23 cellular contexts compared by ENCODE assay signal in the genomic region with DNA sequence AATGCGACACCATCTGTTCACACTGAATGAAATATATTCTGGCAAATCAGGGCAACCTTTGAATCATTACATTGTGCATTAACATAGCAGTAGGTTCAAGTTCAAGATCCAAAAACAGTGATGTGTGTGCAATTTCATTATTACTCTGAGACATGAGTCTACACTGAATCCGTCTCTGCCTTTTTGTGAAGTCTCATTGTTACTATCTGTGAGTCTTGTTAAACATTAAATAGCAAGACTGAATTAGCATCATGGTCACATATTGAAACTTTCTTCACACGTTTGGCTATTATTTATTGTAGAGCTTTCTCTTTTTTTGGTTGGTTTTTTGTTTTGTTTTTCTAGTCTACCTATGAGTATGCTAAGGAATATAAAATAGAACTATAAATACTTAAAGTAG.
DNase-seq lines count a peak whose midpoint lies in the region; ATAC-seq lines count a peak whose summit lies in the region.
"Had no signal": no experiment of that assay in that cellular context is flagged by ENCODE, and none has a peak within 500 bp of the region (broad histone marks: within the 10 kb centered on the region; RNA-seq: fewer than 3 reads in every experiment).

No MANE protein-coding gene starts in this region.

- H3K79me2 ChIP-seq in Karpas-422 (ENCODE audit: low read length): no peaks in the 10 kb centered on the region

- H3K27me3 Mint-ChIP-seq in immature natural killer cell (ENCODE audit: low read depth in 3 of 3): peaks cover 0 to 2% (median 0%) of the 10 kb centered on the region in 3 donors
- H3K27me3 Mint-ChIP-seq: B cell, IgD-negative memory B cell had no signal

- H3K9me3 Mint-ChIP-seq in immature natural killer cell: peaks cover 0 to 5% (median 2%) of the 10 kb centered on the region in 6 donors
- H3K9me3 Mint-ChIP-seq: GM23338 had no signal

- H3K36me3 Mint-ChIP-seq in immature natural killer cell: no peaks in the 10 kb centered on the region
- H3K36me3 Mint-ChIP-seq: CD8-positive, alpha-beta T cell; IgD-negative memory B cell had no signal

- H3K4me1 Mint-ChIP-seq in immature natural killer cell: no peaks in the 10 kb centered on the region
- H3K4me1 Mint-ChIP-seq: B cell, IgD-negative memory B cell had no signal

- no peaks in the 10 kb centered on the region; the same call in 1 of the 2 replicates for H3K9me3 ChIP-seq in Karpas-422 (ENCODE audit: low read length)
- H3K9me3 ChIP-seq: BLaER1 treated with 17β-estradiol and CSF1 and Interleukin-3, amounts not matched to agents 10 nM and 100 nM had no signal

- H3K27ac ChIP-seq in Karpas-422 (ENCODE audit: low read length): no peak overlapping the region
- H3K27ac ChIP-seq: BLaER1 treated with 17β-estradiol and CSF1 and Interleukin-3, amounts not matched to agents 10 nM and 100 nM had no signal

- H3K9ac ChIP-seq in Karpas-422 (ENCODE audit: low read length): no peak overlapping the region
- H3K9ac ChIP-seq: BLaER1 treated with 17β-estradiol and CSF1 and Interleukin-3, amounts not matched to agents 10 nM and 100 nM had no signal

- no peak overlapping the region for H3K27ac Mint-ChIP-seq in immature natural killer cell
- H3K27ac Mint-ChIP-seq: B cell; CD8-positive, alpha-beta T cell; GM23338; HFFc6; IgD-negative memory B cell had no signal

- no peak for DNase-seq in Karpas-422
- DNase-seq in iPS-NIHi11 (ENCODE audit: low spot score): no peak
- DNase-seq in SHP77 (lab: John Stamatoyannopoulos, UW): no peak
- DNase-seq in immature natural killer cell: no peak
- no peak for DNase-seq in NCI-H2081 treated with DMSO at 0.1 percent for 48 hours (lab: John Stamatoyannopoulos, UW)
- DNase-seq: 8988T; Calu3; CD8-positive, alpha-beta T cell; DMS 273 treated with DMSO at 0.1 percent for 48 hours; DMS53; DND-41; EL; H7; HFFc6; KBM-7 had no signal

- H4K20me1 ChIP-seq in Karpas-422 (ENCODE audit: insufficient read depth, low read depth, low read length): no peaks in the 10 kb centered on the region
- H4K20me1 ChIP-seq: BLaER1 treated with 17β-estradiol and CSF1 and Interleukin-3, amounts not matched to agents 10 nM and 100 nM had no signal

- no peaks in the 10 kb centered on the region for H3K4me1 ChIP-seq in Karpas-422 (ENCODE audit: low read length)
- H3K4me1 ChIP-seq: BLaER1 treated with 17β-estradiol and CSF1 and Interleukin-3, amounts not matched to agents 10 nM and 100 nM had no signal

- no peaks in the 10 kb centered on the region for H3K36me3 ChIP-seq in Karpas-422 (ENCODE audit: insufficient read depth, low read length)
- H3K36me3 ChIP-seq: BLaER1 treated with 17β-estradiol and CSF1 and Interleukin-3, amounts not matched to agents 10 nM and 100 nM had no signal

- no peak overlapping the region for H3K4me3 Mint-ChIP-seq in immature natural killer cell
- H3K4me3 Mint-ChIP-seq: B cell; CD8-positive, alpha-beta T cell; GM23338; HFFc6; IgD-negative memory B cell had no signal

- no peaks in the 10 kb centered on the region for H3K27me3 ChIP-seq in Karpas-422 (ENCODE audit: low read length)
- H3K27me3 ChIP-seq: BLaER1 treated with 17β-estradiol and CSF1 and Interleukin-3, amounts not matched to agents 10 nM and 100 nM had no signal

- ATAC-seq in GM18511 (IDR thresholded peaks at IDR 0.05; ENCODE audit: unreplicated experiment) (peak; percentile 74), GM21786 (IDR thresholded peaks at IDR 0.05; ENCODE audit: unreplicated experiment) (peak; percentile 72)
- ATAC-seq: CD8-positive, alpha-beta T cell; GM23338; HCT116; HepG2 had no signal

- H3K9me2 ChIP-seq in Karpas-422 (replicated peaks; ENCODE audit: insufficient read depth, low read length): no peaks in the 10 kb centered on the region

- no peak overlapping the region for H3K4me3 ChIP-seq in Karpas-422 (ENCODE audit: low read length)
- H3K4me3 ChIP-seq: BLaER1 treated with 17β-estradiol and CSF1 and Interleukin-3, amounts not matched to agents 10 nM and 100 nM; GM23338 had no signal

- no peak overlapping the region for H3K4me2 ChIP-seq in Karpas-422 (ENCODE audit: low read depth, low read length, poor library complexity, severe bottlenecking)
- H3K4me2 ChIP-seq: BLaER1 treated with 17β-estradiol and CSF1 and Interleukin-3, amounts not matched to agents 10 nM and 100 nM; GM23338 had no signal

- peak overlapping the region; percentile 95 for H2AFZ ChIP-seq in Karpas-422 (ENCODE audit: low read length)
- H2AFZ ChIP-seq: GM23338 had no signal
